In the genomic region with DNA sequence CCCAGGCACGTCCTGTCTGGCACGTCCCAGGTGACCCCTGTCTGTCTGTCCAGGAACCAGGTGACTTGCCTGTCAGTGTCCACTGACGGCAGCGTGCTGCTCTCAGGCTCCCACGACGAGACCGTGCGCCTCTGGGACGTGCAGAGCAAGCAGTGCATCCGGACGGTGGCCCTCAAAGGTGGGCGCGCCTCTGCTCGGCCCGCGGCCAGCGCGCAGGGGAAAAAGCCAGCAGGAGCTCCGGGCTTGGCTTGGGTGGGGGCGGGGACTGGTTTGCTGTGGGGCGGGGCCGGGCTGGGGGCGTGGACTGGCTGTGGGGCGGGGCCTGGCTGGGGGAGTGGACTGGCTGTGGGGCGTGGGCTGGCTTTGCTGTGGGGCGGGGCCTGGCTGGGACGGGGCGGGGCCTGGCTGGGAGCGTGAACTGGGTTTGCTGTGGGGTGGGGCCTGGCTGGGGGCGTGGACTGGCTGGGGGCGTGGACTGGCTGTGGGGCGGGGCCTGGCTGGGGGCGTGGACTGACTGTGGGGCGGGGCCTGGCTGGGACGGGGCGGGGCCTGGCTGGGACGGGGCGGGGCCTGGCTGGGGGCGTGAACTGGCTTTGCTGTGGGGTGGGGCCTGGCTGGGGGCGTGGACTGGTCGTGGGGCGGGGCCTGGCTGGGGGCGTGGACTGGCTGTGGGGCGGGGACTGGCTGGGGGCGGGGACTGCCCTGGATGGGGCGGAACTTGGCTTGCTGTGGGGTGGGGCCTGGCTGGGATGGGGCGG, we compare ENCODE assay signal across 9 cellular contexts. TPM values are rescaled to one million over a fixed set of nuclear protein-coding genes. Genes with fewer than 3 reads are reported as not detected.
A peak's percentile ranks its signal among the peaks of the same experiment; 100 is the strongest.
DNase-seq lines count a peak whose midpoint lies in the region; ATAC-seq and TF ChIP-seq lines count a peak whose summit lies in the region.
"Had no signal": no experiment of that assay in that cellular context is flagged by ENCODE, and none has a peak within 500 bp of the region (broad histone marks: within the 10 kb centered on the region; RNA-seq: fewer than 3 reads in every experiment).

No MANE protein-coding gene starts in this region.

- H3K4me1 Mint-ChIP-seq in natural killer cell treated with Interleukin-12 subunit alpha and Interleukin-12 subunit beta and Interleukin-15 and Interleukin-18, amount 100 ng/mL, for 72 hours (ENCODE audit: low read depth in 2 of 2): peaks cover 0 to 16% of the 10 kb centered on the region in 2 donors
- H3K4me1 Mint-ChIP-seq in chondrocyte (ENCODE audit: low read depth): peaks cover 2% of the 10 kb centered on the region

- H3K36me3 Mint-ChIP-seq in natural killer cell treated with Interleukin-12 subunit alpha and Interleukin-12 subunit beta and Interleukin-15 and Interleukin-18, amount 100 ng/mL, for 72 hours: no peaks in the 10 kb centered on the region
- peaks cover 10% of the 10 kb centered on the region for H3K36me3 Mint-ChIP-seq in chondrocyte (ENCODE audit: low read depth)
- H3K36me3 Mint-ChIP-seq: activated naive CD8-positive, alpha-beta T cell had no signal

- no peak overlapping the region for H3K27ac Mint-ChIP-seq in natural killer cell treated with Interleukin-12 subunit alpha and Interleukin-12 subunit beta and Interleukin-15 and Interleukin-18, amount 100 ng/mL, for 72 hours
- H3K27ac Mint-ChIP-seq in chondrocyte (ENCODE audit: unreplicated experiment): no peak overlapping the region
- H3K27ac Mint-ChIP-seq: activated naive CD8-positive, alpha-beta T cell had no signal

- DNase-seq in CMK (ENCODE audit: low read depth) (peak; percentile 39), NCI-H524 treated with DMSO at 0.1 percent for 48 hours (lab: John Stamatoyannopoulos, UW) (no peak), dedifferentiated amniotic fluid mesenchymal stem cell (ENCODE audit: extremely low spot score) (no peak), chondrocyte (ENCODE audit: low spot score) (no peak)
- DNase-seq in activated naive CD4-positive, alpha-beta T cell treated with Interleukin-2 at 50 U/mL for 16 hours: peak; percentile 47
- no peak for DNase-seq in natural killer cell treated with Interleukin-12 subunit alpha and Interleukin-12 subunit beta and Interleukin-15 and Interleukin-18, amount 100 ng/mL, for 72 hours (ENCODE audit: low spot score)

- ATAC-seq in SK-N-SH treated with all-trans-retinoic acid at 6 μM for 48 hours (peak; percentile 49), HG03097 (IDR thresholded peaks at IDR 0.05; ENCODE audit: low FRiP score, unreplicated experiment) (no peak)
- peak; percentile 73 to 87 for ATAC-seq in natural killer cell treated with Interleukin-12 subunit alpha and Interleukin-12 subunit beta and Interleukin-15 and Interleukin-18, amount 100 ng/mL, for 72 hours

- no peak overlapping the region for H3K4me3 Mint-ChIP-seq in natural killer cell treated with Interleukin-12 subunit alpha and Interleukin-12 subunit beta and Interleukin-15 and Interleukin-18, amount 100 ng/mL, for 72 hours
- no peak overlapping the region for H3K4me3 Mint-ChIP-seq in chondrocyte (ENCODE audit: unreplicated experiment)
- H3K4me3 Mint-ChIP-seq: activated naive CD8-positive, alpha-beta T cell had no signal

- TF ChIP-seq CTCF in chondrocyte (IDR thresholded peaks at IDR 0.05): no peak

- H3K9me3 Mint-ChIP-seq in natural killer cell treated with Interleukin-12 subunit alpha and Interleukin-12 subunit beta and Interleukin-15 and Interleukin-18, amount 100 ng/mL, for 72 hours: no peaks in the 10 kb centered on the region
- H3K9me3 Mint-ChIP-seq in chondrocyte (ENCODE audit: low read depth): no peaks in the 10 kb centered on the region

- no peaks in the 10 kb centered on the region for H3K27me3 Mint-ChIP-seq in natural killer cell treated with Interleukin-12 subunit alpha and Interleukin-12 subunit beta and Interleukin-15 and Interleukin-18, amount 100 ng/mL, for 72 hours
- peaks cover under 1% of the 10 kb centered on the region for H3K27me3 Mint-ChIP-seq in chondrocyte (ENCODE audit: low read depth)
- H3K27me3 Mint-ChIP-seq: activated naive CD8-positive, alpha-beta T cell had no signal

TF ChIP-seq in SK-N-SH treated with all-trans-retinoic acid at 6 μM for 48 hours, 23 proteins besides CTCF, POLR2A, EP300 and RAD21:
- TF ChIP-seq ZFP30 (CRISPR knock-in tag; IDR thresholded peaks at IDR 0.05) (no peak), ARNTL (CRISPR knock-in tag; IDR thresholded peaks at IDR 0.05; ENCODE audit: borderline replicate concordance, low read depth) (no peak)

RNA-seq across cellular contexts. Expression of gene WDR18, which starts 7.2 kb away (rescaled TPM):
- 100 to 1,000 TPM in 1 of 2 donors, 10 to 100 TPM in 1; 57.8 to 106 TPM for total RNA-seq in natural killer cell treated with Interleukin-12 subunit alpha and Interleukin-12 subunit beta and Interleukin-15 and Interleukin-18, amount 100 ng/mL, for 72 hours
- total RNA-seq in chondrocyte: 42.1 to 48.5 TPM (median 48.0 TPM) in 3 replicates

RNA-seq across cellular contexts. Expression of gene GRIN3B, which starts 8.9 kb away (rescaled TPM):
- not detected for total RNA-seq in natural killer cell treated with Interleukin-12 subunit alpha and Interleukin-12 subunit beta and Interleukin-15 and Interleukin-18, amount 100 ng/mL, for 72 hours
- total RNA-seq in chondrocyte: 0.31 to 0.67 TPM (median 0.33 TPM) in 3 replicates

RNA-seq across cellular contexts. Expression of gene TMEM259, which starts 29.6 kb away (rescaled TPM):
- total RNA-seq in natural killer cell treated with Interleukin-12 subunit alpha and Interleukin-12 subunit beta and Interleukin-15 and Interleukin-18, amount 100 ng/mL, for 72 hours: 100 to 1,000 TPM; 150 to 267 TPM
- 120 to 130 TPM (median 120 TPM) in 3 replicates for total RNA-seq in chondrocyte

RNA-seq across cellular contexts. Expression of gene RNU6-2, which starts 30.0 kb away (rescaled TPM):
- total RNA-seq in natural killer cell treated with Interleukin-12 subunit alpha and Interleukin-12 subunit beta and Interleukin-15 and Interleukin-18, amount 100 ng/mL, for 72 hours: not detected
- not detected in 3 replicates for total RNA-seq in chondrocyte

RNA-seq across cellular contexts. Expression of gene CNN2, which starts 35.1 kb away (rescaled TPM):
- total RNA-seq in natural killer cell treated with Interleukin-12 subunit alpha and Interleukin-12 subunit beta and Interleukin-15 and Interleukin-18, amount 100 ng/mL, for 72 hours: 100 to 1,000 TPM; 119 to 141 TPM
- total RNA-seq in chondrocyte: 258 to 363 TPM (median 357 TPM) in 3 replicates

Comparison
In these comparisons a context has a peak if more than half of its experiments do, and no peak if none do; other contexts are left out.
1. DNase-seq: peak in CMK (single experiment) and activated naive CD4-positive, alpha-beta T cell treated with Interleukin-2 at 50 U/mL for 16 hours (single experiment); none in natural killer cell treated with Interleukin-12 subunit alpha and Interleukin-12 subunit beta and Interleukin-15 and Interleukin-18, amount 100 ng/mL, for 72 hours (single experiment), NCI-H524 treated with DMSO at 0.1 percent for 48 hours (single experiment), dedifferentiated amniotic fluid mesenchymal stem cell (single experiment) and chondrocyte (single experiment).